1 cellular context compared by ENCODE assay signal in genomic region chr1:26694185-26694572, GRCh38.
TF ChIP-seq lines count a peak whose summit lies in the region.

No MANE protein-coding gene starts in this region.

TF ChIP-seq in GM12878, 131 proteins besides CTCF, POLR2A, EP300 and RAD21 (continued from another document):
- TF ChIP-seq, protein P1, sequence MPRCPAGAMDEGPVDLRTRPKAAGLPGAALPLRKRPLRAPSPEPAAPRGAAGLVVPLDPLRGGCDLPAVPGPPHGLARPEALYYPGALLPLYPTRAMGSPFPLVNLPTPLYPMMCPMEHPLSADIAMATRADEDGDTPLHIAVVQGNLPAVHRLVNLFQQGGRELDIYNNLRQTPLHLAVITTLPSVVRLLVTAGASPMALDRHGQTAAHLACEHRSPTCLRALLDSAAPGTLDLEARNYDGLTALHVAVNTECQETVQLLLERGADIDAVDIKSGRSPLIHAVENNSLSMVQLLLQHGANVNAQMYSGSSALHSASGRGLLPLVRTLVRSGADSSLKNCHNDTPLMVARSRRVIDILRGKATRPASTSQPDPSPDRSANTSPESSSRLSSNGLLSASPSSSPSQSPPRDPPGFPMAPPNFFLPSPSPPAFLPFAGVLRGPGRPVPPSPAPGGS (IDR thresholded peaks at IDR 0.05; ENCODE audit: borderline replicate concordance, insufficient read depth, low read depth, low read length, poor library complexity, severe bottlenecking), result no peak
- TF ChIP-seq, protein P2, sequence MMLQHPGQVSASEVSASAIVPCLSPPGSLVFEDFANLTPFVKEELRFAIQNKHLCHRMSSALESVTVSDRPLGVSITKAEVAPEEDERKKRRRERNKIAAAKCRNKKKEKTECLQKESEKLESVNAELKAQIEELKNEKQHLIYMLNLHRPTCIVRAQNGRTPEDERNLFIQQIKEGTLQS (IDR thresholded peaks at IDR 0.05; ENCODE audit: borderline replicate concordance, extremely low read depth, low read depth, low read length), result no peak
- TF ChIP-seq MYB (IDR thresholded peaks at IDR 0.05; ENCODE audit: borderline replicate concordance, low read depth, low read length) (no peak), MEF2A (IDR thresholded peaks at IDR 0.05; ENCODE audit: insufficient read depth, low read depth, low read length) (no peak), NFXL1 (IDR thresholded peaks at IDR 0.05; ENCODE audit: borderline replicate concordance) (no peak), EZH2 (IDR thresholded peaks at IDR 0.05; ENCODE audit: borderline replicate concordance, control insufficient read depth, low read depth, low read length) (no peak)
- TF ChIP-seq, protein P3, sequence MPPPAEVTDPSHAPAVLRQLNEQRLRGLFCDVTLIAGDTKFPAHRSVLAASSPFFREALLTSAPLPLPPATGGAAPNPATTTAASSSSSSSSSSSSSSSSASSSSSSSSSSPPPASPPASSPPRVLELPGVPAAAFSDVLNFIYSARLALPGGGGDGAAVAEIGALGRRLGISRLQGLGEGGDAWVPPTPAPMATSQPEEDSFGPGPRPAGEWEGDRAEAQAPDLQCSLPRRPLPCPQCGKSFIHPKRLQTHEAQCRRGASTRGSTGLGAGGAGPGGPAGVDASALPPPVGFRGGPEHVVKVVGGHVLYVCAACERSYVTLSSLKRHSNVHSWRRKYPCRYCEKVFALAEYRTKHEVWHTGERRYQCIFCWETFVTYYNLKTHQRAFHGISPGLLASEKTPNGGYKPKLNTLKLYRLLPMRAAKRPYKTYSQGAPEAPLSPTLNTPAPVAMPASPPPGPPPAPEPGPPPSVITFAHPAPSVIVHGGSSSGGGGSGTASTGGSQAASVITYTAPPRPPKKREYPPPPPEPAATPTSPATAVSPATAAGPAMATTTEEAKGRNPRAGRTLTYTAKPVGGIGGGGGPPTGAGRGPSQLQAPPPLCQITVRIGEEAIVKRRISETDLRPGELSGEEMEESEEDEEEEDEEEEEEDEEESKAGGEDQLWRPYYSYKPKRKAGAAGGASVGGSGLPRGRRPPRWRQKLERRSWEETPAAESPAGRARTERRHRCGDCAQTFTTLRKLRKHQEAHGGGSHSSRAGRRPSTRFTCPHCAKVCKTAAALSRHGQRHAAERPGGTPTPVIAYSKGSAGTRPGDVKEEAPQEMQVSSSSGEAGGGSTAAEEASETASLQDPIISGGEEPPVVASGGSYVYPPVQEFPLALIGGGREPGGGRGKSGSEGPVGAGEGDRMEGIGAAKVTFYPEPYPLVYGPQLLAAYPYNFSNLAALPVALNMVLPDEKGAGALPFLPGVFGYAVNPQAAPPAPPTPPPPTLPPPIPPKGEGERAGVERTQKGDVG (CRISPR knock-in tag; IDR thresholded peaks at IDR 0.05), result no peak
